ENCODE assay signal across 2 cellular contexts in genomic region chr22:18964051-18964450, GRCh38. TPM values are rescaled to one million over a fixed set of nuclear protein-coding genes. Genes with fewer than 3 reads are reported as not detected.
"Had no signal": no experiment of that assay in that cellular context is flagged by ENCODE, and none has a peak within 500 bp of the region (broad histone marks: within the 10 kb centered on the region; RNA-seq: fewer than 3 reads in every experiment).

No MANE protein-coding gene starts in this region.

RNA-seq across cellular contexts. Expression of gene PRODH, which starts 28.0 kb away (rescaled TPM):
- total RNA-seq: activated naive CD8-positive, alpha-beta T cell treated with anti-CD3 and anti-CD28 coated beads for 36 hours had no signal

RNA-seq across cellular contexts. Expression of gene DGCR6, which starts 57.9 kb away (rescaled TPM):
- total RNA-seq: ascending aorta had no signal
